18 cellular contexts compared by ENCODE assay signal in the genomic region with DNA sequence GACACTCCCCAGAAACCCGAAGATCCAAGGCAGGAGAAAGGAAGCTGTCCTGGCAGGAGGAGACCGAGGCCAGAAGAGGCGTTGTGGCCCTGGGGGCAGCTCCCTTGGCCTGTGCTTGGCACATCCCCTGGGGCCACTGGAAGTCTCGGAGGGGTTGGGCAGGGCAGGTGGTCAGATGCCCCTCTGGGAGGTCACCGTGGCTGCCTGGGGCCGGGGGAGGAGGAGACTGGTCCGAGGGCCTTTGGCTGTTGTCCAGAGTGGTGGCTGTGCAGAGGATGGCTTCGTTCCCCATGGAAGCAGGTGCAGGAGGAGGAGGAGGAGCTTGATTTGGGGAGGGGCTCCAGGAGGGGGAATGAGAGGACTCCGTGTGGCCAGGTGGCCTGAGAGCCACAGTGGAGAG. TPM values are rescaled to one million over a fixed set of nuclear protein-coding genes. Genes with fewer than 3 reads are reported as not detected.
DNase-seq lines count a peak whose midpoint lies in the region; FAIRE-seq and TF ChIP-seq lines count a peak whose summit lies in the region.
"Had no signal": no experiment of that assay in that cellular context is flagged by ENCODE, and none has a peak within 500 bp of the region (broad histone marks: within the 10 kb centered on the region; RNA-seq: fewer than 3 reads in every experiment).

No MANE protein-coding gene starts in this region.

- H4K91ac ChIP-seq in H1 (replicated peaks; ENCODE audit: insufficient read length, low read length): no peak overlapping the region

- H3K23ac ChIP-seq in H1 (ENCODE audit: insufficient read length): no peak overlapping the region

- H2BK5ac ChIP-seq in H1 (ENCODE audit: low read depth, low read length): no peak overlapping the region

- H2BK120ac ChIP-seq in H1 (replicated peaks; ENCODE audit: low read depth, low read length): no peak overlapping the region

- FAIRE-seq in H1 (lab: Jason Lieb, UNC): no peak
- FAIRE-seq: GM19239, H54, K562 had no signal

- 0 out of 2 replicates have a peak overlapping the region, but pooled peaks have one; percentile 10 for H2AK5ac ChIP-seq in H1 (ENCODE audit: low read depth, low read length)

- no peak overlapping the region for H3K14ac ChIP-seq in H1 (ENCODE audit: insufficient read length)

- peaks cover 8% of the 10 kb centered on the region; the same call in 1 of the 2 replicates for H3K23me2 ChIP-seq in H1 (ENCODE audit: low read depth, low read length)

- H2BK12ac ChIP-seq in H1 (ENCODE audit: low read depth, low read length): no peak overlapping the region

- H3K4ac ChIP-seq in H1 (replicated peaks; ENCODE audit: insufficient read length, low read depth, low read length): no peak overlapping the region

- H3K4me2 ChIP-seq in H1 (ENCODE audit: insufficient read depth in 1 of 2, low read depth in 2 of 2, low read length in 2 of 2): no peak overlapping the region

- no peak overlapping the region for H3K56ac ChIP-seq in H1 (replicated peaks; ENCODE audit: insufficient read length, low read depth, low read length)

- peaks cover 3% of the 10 kb centered on the region in 2 experiments for H4K20me1 ChIP-seq in H1 (replicated peaks in 1 of 2; ENCODE audit: control insufficient read depth in 1 of 2, insufficient read depth in 2 of 2, low read length in 2 of 2)

- H4K8ac ChIP-seq in H1 (ENCODE audit: extremely low read depth, insufficient read depth, low read length): no peak overlapping the region

- H3K4me1 ChIP-seq in HEK293 (ENCODE audit: control insufficient read depth, insufficient read depth, low read length) (no peaks in the 10 kb centered on the region), H1 (replicated peaks in 1 of 4; ENCODE audit: control insufficient read depth in 3 of 4, insufficient read depth in 4 of 4, low read length in 3 of 4) (peaks cover 0 to 14% (median 1%) of the 10 kb centered on the region in 4 experiments; a peak in 1 of 7 replicates)

- no peak overlapping the region for H3K4me3 ChIP-seq in HEK293 (ENCODE audit: low read depth, low read length)
- no peak overlapping the region for H3K4me3 ChIP-seq in H1 (ENCODE audit: extremely low read depth in 1 of 4, insufficient read depth in 2 of 4, low read depth in 3 of 4, low read length in 4 of 4)
- H3K4me3 ChIP-seq: K562, SJSA1 had no signal

- H3K9me3 ChIP-seq in HEK293 (ENCODE audit: control insufficient read depth, insufficient read depth, low read depth, low read length) (no peaks in the 10 kb centered on the region), H1 (ENCODE audit: insufficient read depth in 2 of 2, low read depth in 1 of 2, low read length in 1 of 2) (peaks cover 0 to 7% of the 10 kb centered on the region in 2 experiments; a peak in 2 of 4 replicates)

- no peak overlapping the region for H3K27ac ChIP-seq in HEK293 (ENCODE audit: extremely low read depth, low read depth, low read length)
- no peak overlapping the region for H3K27ac ChIP-seq in H1 (ENCODE audit: low read depth, low read length)
- H3K27ac ChIP-seq: RWPE1, SJSA1 had no signal

- H3K36me3 ChIP-seq in HEK293 (ENCODE audit: control insufficient read depth in 2 of 2, insufficient read depth in 1 of 2, low read length in 2 of 2) (no peaks in the 10 kb centered on the region), H1 (ENCODE audit: control insufficient read depth in 2 of 4, insufficient read depth in 4 of 4, low read length in 3 of 4) (no peaks in the 10 kb centered on the region)

- 78% methylated on average over 9 of the region's 9 CpGs; no CpG with 5 or more reads in 1 of the 2 experiments for WGBS in H1 (ENCODE audit: extremely low coverage in 1 of 2, insufficient coverage in 1 of 2, insufficient read length in 1 of 2, insufficient replicate concordance in 2 of 2, low coverage in 1 of 2, low lambda C conversion rate in 2 of 2, missing lambda C conversion rate in 1 of 2), 2 experiments

- no peak overlapping the region for H3K9ac ChIP-seq in H1 (replicated peaks in 1 of 4; ENCODE audit: extremely low read depth in 1 of 4, low read depth in 3 of 4, low read length in 3 of 4)

- TF ChIP-seq RAD21 in H1 (IDR thresholded peaks at IDR 0.05 in 1 of 2, conservative IDR thresholded peaks at IDR 0.05 in 1 of 2; ENCODE audit: low read depth in 2 of 2, low read length in 2 of 2): no peak

- CTCF ChIA-PET in HEK293 (lab: Yijun Ruan, JAX): interaction anchor here (0.6 to 0.8 kb wide), 2 partner anchors 34 to 90 kb away, joined by 3 to 4 read pairs; no protein-coding TSS in a partner anchor
- CTCF ChIA-PET in H1 (lab: Charles Lee; ENCODE audit: partially characterized antibody): interaction anchor here (0.7 to 2.7 kb wide), 5 partner anchors 10 to 260 kb away, joined by 3 to 10 read pairs (median 4); no protein-coding TSS in a partner anchor

- DNase-seq in NCI-H345 (lab: John Stamatoyannopoulos, UW): peak; percentile 38
- DNase-seq in NCI-H345 treated with DMSO at 0.1 percent for 48 hours (lab: John Stamatoyannopoulos, UW; ENCODE audit: unreplicated experiment): no peak
- DNase-seq in COR-L47 (lab: John Stamatoyannopoulos, UW): peak; percentile 66
- DNase-seq in H1 (ENCODE audit: low read depth in 1 of 2, low spot score in 2 of 2): no peak
- no peak for DNase-seq in NCI-H1048 (lab: John Stamatoyannopoulos, UW)
- no peak for DNase-seq in NCI-H128 (lab: John Stamatoyannopoulos, UW; ENCODE audit: unreplicated experiment)
- no peak for DNase-seq in NK-92 (lab: John Stamatoyannopoulos, UW; ENCODE audit: unreplicated experiment)
- DNase-seq: CD8-positive, alpha-beta T cell; NCI-H1436; NCI-H2171; NCI-H524 treated with DMSO at 0.1 percent for 48 hours; PC-3 had no signal

- H2BK15ac ChIP-seq in H1 (ENCODE audit: low read length): no peak overlapping the region

- H2BK20ac ChIP-seq in H1 (ENCODE audit: low read length): no peak overlapping the region

- TF ChIP-seq CTCF in HEK293 (tag by site-specific recombination; IDR thresholded peaks at IDR 0.05) (no peak), H1 (IDR thresholded peaks at IDR 0.05; ENCODE audit: control extremely low read depth in 1 of 3, insufficient read depth in 1 of 3, low read depth in 1 of 3, low read length in 3 of 3) (no peak)

- H3K79me1 ChIP-seq in H1 (ENCODE audit: low read depth, low read length): no peaks in the 10 kb centered on the region

- H2AFZ ChIP-seq in H1 (ENCODE audit: low read length): no peak overlapping the region

- TF ChIP-seq EP300 in H1 (IDR thresholded peaks at IDR 0.05; ENCODE audit: borderline replicate concordance in 1 of 2, low read depth in 2 of 2, low read length in 2 of 2): no peak

- no peak overlapping the region for H3K18ac ChIP-seq in H1 (ENCODE audit: extremely low read depth, low read length)

- H4K5ac ChIP-seq in H1 (ENCODE audit: insufficient read length, low read depth, low read length): no peak overlapping the region

- peaks cover 0 to 10% (median 8%) of the 10 kb centered on the region in 4 experiments; a peak in 4 of 7 replicates for H3K27me3 ChIP-seq in H1 (replicated peaks in 1 of 4; ENCODE audit: control insufficient read depth in 3 of 4, extremely low read depth in 1 of 4, insufficient read depth in 3 of 4, low read length in 3 of 4)
- H3K27me3 ChIP-seq: SJSA1 had no signal

- H3K79me2 ChIP-seq in H1 (ENCODE audit: control insufficient read depth in 1 of 2, insufficient read depth in 2 of 2, low read length in 2 of 2): no peaks in the 10 kb centered on the region

- POLR2A ChIA-PET in HEK293 (lab: Yijun Ruan, JAX): no interaction called here
- POLR2A ChIA-PET in H1 (lab: Charles Lee; ENCODE audit: partially characterized antibody): interaction anchor here (0.9 kb wide), 1 partner anchor 11 kb away, joined by 4 read pairs; no protein-coding TSS in a partner anchor

- no peak for TF ChIP-seq POLR2A in H1 (IDR thresholded peaks at IDR 0.05; ENCODE audit: control extremely low read depth in 1 of 2, low read depth in 2 of 2, low read length in 2 of 2)

TF ChIP-seq in H1, 55 proteins besides CTCF, POLR2A, EP300 and RAD21 (continues in another document):
- TF ChIP-seq SP1 (IDR thresholded peaks at IDR 0.05; ENCODE audit: low read depth, low read length) (no peak), GABPA (IDR thresholded peaks at IDR 0.05; ENCODE audit: borderline replicate concordance, insufficient read depth, low read length) (no peak), KDM5A (IDR thresholded peaks at IDR 0.05; ENCODE audit: low read length) (no peak), BRCA1 (IDR thresholded peaks at IDR 0.05; ENCODE audit: low read depth, low read length) (no peak)
- TF ChIP-seq, protein P1, sequence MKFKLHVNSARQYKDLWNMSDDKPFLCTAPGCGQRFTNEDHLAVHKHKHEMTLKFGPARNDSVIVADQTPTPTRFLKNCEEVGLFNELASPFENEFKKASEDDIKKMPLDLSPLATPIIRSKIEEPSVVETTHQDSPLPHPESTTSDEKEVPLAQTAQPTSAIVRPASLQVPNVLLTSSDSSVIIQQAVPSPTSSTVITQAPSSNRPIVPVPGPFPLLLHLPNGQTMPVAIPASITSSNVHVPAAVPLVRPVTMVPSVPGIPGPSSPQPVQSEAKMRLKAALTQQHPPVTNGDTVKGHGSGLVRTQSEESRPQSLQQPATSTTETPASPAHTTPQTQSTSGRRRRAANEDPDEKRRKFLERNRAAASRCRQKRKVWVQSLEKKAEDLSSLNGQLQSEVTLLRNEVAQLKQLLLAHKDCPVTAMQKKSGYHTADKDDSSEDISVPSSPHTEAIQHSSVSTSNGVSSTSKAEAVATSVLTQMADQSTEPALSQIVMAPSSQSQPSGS (IDR thresholded peaks at IDR 0.05; ENCODE audit: low read length): no peak

RNA-seq across cellular contexts. Expression of a gene that starts 3.3 kb away (rescaled TPM):
- 33.3 and 33.6 TPM in 2 replicates for total RNA-seq in H1 (2021; fragmentation: NEBNext Ultra II Directional; extraction: Animal tissue kit (Norgen Biotek cat#: 25700))
- polyA plus RNA-seq in H1 (2011; rRNA removed): 25.5 and 40.3 TPM in 2 replicates
- 35.2 TPM for polyA plus RNA-seq in H1 (2011; cell fraction: cytosol; rRNA removed)
- 49.1 TPM for polyA plus RNA-seq in H1 (2011; cell fraction: nucleus; rRNA removed)
- 28.3 to 44.3 TPM (median 38.0 TPM) in 4 replicates for polyA plus RNA-seq in H1 (2012, experiment 1 of 2)
- polyA plus RNA-seq in H1 (2012, experiment 2 of 2): 26.9 TPM
- 21.1 TPM for polyA plus RNA-seq in H1 (2013, experiment 1 of 2)
- 19.1 TPM for polyA plus RNA-seq in H1 (2013, experiment 2 of 2)
- 3.2 and 4.2 TPM in 2 replicates for polyA minus RNA-seq in H1 (2011; rRNA and poly(A)+ RNA removed)
- 13.7 TPM for polyA minus RNA-seq in H1 (2011; cell fraction: cytosol; rRNA and poly(A)+ RNA removed)
- polyA minus RNA-seq in H1 (2011; cell fraction: nucleus; rRNA and poly(A)+ RNA removed): 12.6 TPM

RNA-seq across cellular contexts. Expression of a gene that starts 15.9 kb away (rescaled TPM):
- total RNA-seq in H1 (2021; fragmentation: NEBNext Ultra II Directional; extraction: Animal tissue kit (Norgen Biotek cat#: 25700)): 6.2 and 8.9 TPM in 2 replicates
- polyA plus RNA-seq in H1 (2011; rRNA removed): 2.8 and 4.8 TPM in 2 replicates
- polyA plus RNA-seq in H1 (2011; cell fraction: cytosol; rRNA removed): 6.5 TPM
- polyA plus RNA-seq in H1 (2011; cell fraction: nucleus; rRNA removed): 27.2 TPM
- polyA plus RNA-seq in H1 (2012, experiment 1 of 2): 5.4 to 9.8 TPM (median 7.3 TPM) in 4 replicates
- 4.8 TPM for polyA plus RNA-seq in H1 (2012, experiment 2 of 2)
- 4.2 TPM for polyA plus RNA-seq in H1 (2013, experiment 1 of 2)
- polyA plus RNA-seq in H1 (2013, experiment 2 of 2): 4.1 TPM
- polyA minus RNA-seq in H1 (2011; rRNA and poly(A)+ RNA removed): 3.4 and 4.7 TPM in 2 replicates
- polyA minus RNA-seq in H1 (2011; cell fraction: cytosol; rRNA and poly(A)+ RNA removed): 2.9 TPM
- 5.7 TPM for polyA minus RNA-seq in H1 (2011; cell fraction: nucleus; rRNA and poly(A)+ RNA removed)

Comparison
In these comparisons a context has a peak if more than half of its experiments do, and no peak if none do; other contexts are left out.
1. DNase-seq: peak in NCI-H345 (single experiment) and COR-L47 (single experiment); none in NCI-H345 treated with DMSO at 0.1 percent for 48 hours (single experiment), H1 (0 of 2), NCI-H1048 (single experiment), NCI-H128 (single experiment) and NK-92 (single experiment).